Comparison of ENCODE assay signal across 8 cellular contexts in the genomic region with DNA sequence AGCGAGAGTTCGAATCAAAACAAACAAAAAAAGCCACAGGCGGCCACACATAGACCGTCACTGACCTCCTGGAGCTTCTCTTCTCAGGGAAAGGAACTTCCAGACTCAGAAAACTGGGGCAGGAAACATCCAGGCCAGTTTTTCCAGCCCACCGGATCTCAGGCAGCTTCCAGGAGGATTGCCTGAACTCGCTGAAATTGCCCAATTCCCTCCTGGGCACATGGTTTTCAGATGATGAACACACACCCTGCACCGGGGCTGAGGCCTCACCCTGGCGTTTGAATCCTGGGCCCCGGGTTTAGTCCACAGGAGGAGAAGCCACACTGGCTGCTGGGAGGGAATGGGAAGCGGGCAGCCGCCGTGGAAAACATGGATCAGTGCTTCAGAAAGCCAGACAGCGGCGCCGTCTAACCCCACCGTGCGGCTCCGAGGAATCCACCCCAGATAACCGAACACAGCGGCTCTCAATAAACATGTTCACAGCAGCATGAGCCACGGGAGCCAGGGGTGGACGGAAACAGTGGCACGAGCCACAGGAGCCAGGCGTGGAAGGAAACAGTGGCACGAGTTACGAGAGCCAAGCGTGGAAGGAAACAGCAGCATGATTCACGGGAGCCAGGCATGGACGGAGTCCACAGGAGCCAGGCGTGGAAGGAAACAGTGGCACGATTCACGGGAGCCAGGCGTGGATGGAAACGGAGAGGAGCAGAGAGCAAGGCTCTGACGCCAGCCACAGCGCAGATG. TPM values are rescaled to one million over a fixed set of nuclear protein-coding genes. Genes with fewer than 3 reads are reported as not detected.
A peak's percentile ranks its signal among the peaks of the same experiment; 100 is the strongest.
DNase-seq lines count a peak whose midpoint lies in the region; ATAC-seq and TF ChIP-seq lines count a peak whose summit lies in the region.

No MANE protein-coding gene starts in this region.

- DNase-seq in BJ (ENCODE audit: low read depth), result peak; percentile 87
- no peak for DNase-seq in Panc1 (ENCODE audit: low read depth, low spot score)
- peak; percentile 97 for DNase-seq in fibroblast of gingiva (ENCODE audit: low read depth)
- DNase-seq in osteoblast (ENCODE audit: insufficient read length, low spot score, missing footprints), result peak; percentile 95
- no peak for DNase-seq in globus pallidus (ENCODE audit: low spot score)
- no peak for DNase-seq in NCI-H1930 (lab: John Stamatoyannopoulos, UW)
- no peak for DNase-seq in SW480 (ENCODE audit: low spot score)
- DNase-seq in activated CD4-positive, CD25-positive, alpha-beta regulatory T cell (lab: John Stamatoyannopoulos, UW), result no peak

- H2AFZ ChIP-seq in osteoblast (ENCODE audit: low read length), result peak overlapping the region; percentile 90

- H3K36me3 ChIP-seq in BJ (ENCODE audit: control insufficient read depth, insufficient read depth, low read length) (no peaks in the 10 kb centered on the region), Panc1 (ENCODE audit: control insufficient read depth, insufficient read depth, low read length) (no peaks in the 10 kb centered on the region), osteoblast (ENCODE audit: insufficient read depth, low read length) (no peaks in the 10 kb centered on the region)

- H3K27ac ChIP-seq in Panc1 (ENCODE audit: low read length), result peak overlapping the region; percentile 82
- peak overlapping the region; percentile 79 for H3K27ac ChIP-seq in osteoblast (ENCODE audit: low read depth, low read length)

- H3K4me3 ChIP-seq in BJ (ENCODE audit: low read depth, low read length) (no peak overlapping the region), Panc1 (ENCODE audit: low read depth in 2 of 2, low read length in 2 of 2) (no peak overlapping the region), osteoblast (ENCODE audit: insufficient read depth, low read length) (peak overlapping the region; percentile 27)

- H3K9me3 ChIP-seq in Panc1 (ENCODE audit: control insufficient read depth, insufficient read depth, low read depth, low read length) (no peaks in the 10 kb centered on the region), osteoblast (ENCODE audit: low read depth, low read length) (no peaks in the 10 kb centered on the region)

- POLR2A ChIA-PET in BJ (lab: Charles Lee), result interaction anchor here (0.7 kb wide), 1 partner anchor 23 kb away, joined by 4 read pairs; no protein-coding TSS in a partner anchor
- POLR2A ChIA-PET in Panc1 (lab: Charles Lee), result interaction anchor here (0.7 kb wide), 1 partner anchor 40 kb away, joined by 3 read pairs; no protein-coding TSS in a partner anchor

- TF ChIP-seq CTCF in BJ (IDR thresholded peaks at IDR 0.05; ENCODE audit: insufficient read depth, low read depth, low read length), result no peak
- TF ChIP-seq CTCF in Panc1 (IDR thresholded peaks at IDR 0.05), result no peak
- TF ChIP-seq CTCF in osteoblast (IDR thresholded peaks at IDR 0.05; ENCODE audit: extremely low read depth, low read depth, low read length), result no peak

- in situ Hi-C loops in Panc1 (cut with HindIII; ENCODE audit: low pct_unique_long_range_greater_than_20kb, low sequenced_read_pairs), result no loop called here

- intact Hi-C loops in Panc1 (cut with micrococcal nuclease; ENCODE audit: unreplicated experiment), result loop anchor here (10.0 kb wide), 1 partner anchor 136 kb away; the partner anchor contains the start of genes KISS1R and R3HDM4

- BruUV-seq in Panc1 (replicated peaks; lab: Mats Ljungman, UMichigan), result no TSS peak

- peak overlapping the region; percentile 29 for H3K4me2 ChIP-seq in osteoblast (ENCODE audit: insufficient read depth, low read length)

- H3K4me1 ChIP-seq in Panc1 (ENCODE audit: control insufficient read depth, insufficient read depth, low read length) (peaks cover 13% of the 10 kb centered on the region), osteoblast (ENCODE audit: insufficient read depth, low read length) (peaks cover 18% of the 10 kb centered on the region)

- H3K27me3 ChIP-seq in BJ (ENCODE audit: control insufficient read depth, insufficient read depth, low read length) (no peaks in the 10 kb centered on the region), Panc1 (ENCODE audit: control insufficient read depth, insufficient read depth, low read length) (no peaks in the 10 kb centered on the region), osteoblast (ENCODE audit: insufficient read depth, low read length) (no peaks in the 10 kb centered on the region)

- no peaks in the 10 kb centered on the region for H3K79me2 ChIP-seq in osteoblast (ENCODE audit: insufficient read depth, low read length)

- CTCF ChIA-PET in BJ (lab: Yijun Ruan, JAX) (interaction anchor here (0.7 to 1.1 kb wide), 4 partner anchors 9 to 90 kb away, joined by 3 to 4 read pairs (median 4); no protein-coding TSS in a partner anchor), Panc1 (lab: Charles Lee) (no interaction called here)

- peak; percentile 31 for ATAC-seq in Panc1

- no peaks in the 10 kb centered on the region for H4K20me1 ChIP-seq in osteoblast (ENCODE audit: insufficient read depth, low read length)

RNA-seq across cellular contexts. Expression of gene PTBP1, which starts 18.2 kb away (rescaled TPM):
- 137 and 328 TPM in 2 replicates for polyA plus RNA-seq in BJ (2011; rRNA removed)
- polyA minus RNA-seq in BJ (2011; rRNA and poly(A)+ RNA removed), result 172 and 234 TPM in 2 replicates
- 515 TPM for total RNA-seq in Panc1 (2021; ENCODE audit: unreplicated experiment)
- polyA plus RNA-seq in Panc1 (2012; ENCODE audit: insufficient read length), result 590 TPM
- 106 and 124 TPM in 2 replicates for total RNA-seq in osteoblast

RNA-seq across cellular contexts. Expression of gene MISP, which starts 28.2 kb away (rescaled TPM):
- 0.05 and 0.06 TPM in 2 replicates for polyA plus RNA-seq in BJ (2011; rRNA removed)
- 0.09 TPM in 1 of 2 replicates, not detected in the other for polyA minus RNA-seq in BJ (2011; rRNA and poly(A)+ RNA removed)
- total RNA-seq in Panc1 (2021; ENCODE audit: unreplicated experiment) (5.8 TPM), osteoblast (0.36 and 0.59 TPM in 2 replicates)
- 4.3 TPM for polyA plus RNA-seq in Panc1 (2012; ENCODE audit: insufficient read length)

RNA-seq across cellular contexts. Expression of gene PLPPR3, which starts 42.7 kb away (rescaled TPM):
- polyA plus RNA-seq in BJ (2011; rRNA removed), result 0.56 and 1.1 TPM in 2 replicates
- 0.77 and 1.2 TPM in 2 replicates for polyA minus RNA-seq in BJ (2011; rRNA and poly(A)+ RNA removed)
- total RNA-seq in Panc1 (2021; ENCODE audit: unreplicated experiment), result 63.7 TPM
- polyA plus RNA-seq in Panc1 (2012; ENCODE audit: insufficient read length), result 123 TPM
- 0.36 TPM in 1 of 2 replicates, not detected in the other for total RNA-seq in osteoblast

RNA-seq across cellular contexts. Expression of gene AZU1, which starts 48.6 kb away (rescaled TPM):
- polyA plus RNA-seq in BJ (2011; rRNA removed), result 0.07 TPM in 1 of 2 replicates, not detected in the other
- not detected in 2 replicates for polyA minus RNA-seq in BJ (2011; rRNA and poly(A)+ RNA removed)
- total RNA-seq in Panc1 (2021; ENCODE audit: unreplicated experiment) (5.8 TPM), osteoblast (not detected in 2 replicates)
- 5.9 TPM for polyA plus RNA-seq in Panc1 (2012; ENCODE audit: insufficient read length)

Comparison
In these comparisons a context has a peak if more than half of its experiments do, and no peak if none do; other contexts are left out.
1. DNase-seq: peak in BJ (single experiment), fibroblast of gingiva (single experiment) and osteoblast (single experiment); none in Panc1 (single experiment), globus pallidus (single experiment), NCI-H1930 (0 of 2), SW480 (single experiment) and activated CD4-positive, CD25-positive, alpha-beta regulatory T cell (0 of 4).
2. RNA of gene PLPPR3, which starts 42.7 kb away (total RNA-seq): 63.7 TPM in Panc1 (single experiment); 0.36 TPM in osteoblast; every median in the first group is over 10 times any median in the second.